ENCODE assay signal across 23 cellular contexts in genomic region chr22:46907578-46908215, GRCh38.
"Had no signal": no experiment of that assay in that cellular context is flagged by ENCODE, and none has a peak within 500 bp of the region (broad histone marks: within the 10 kb centered on the region; RNA-seq: fewer than 3 reads in every experiment).

No MANE protein-coding gene starts in this region.

- DNase-seq: activated CD4-positive, alpha-beta T cell treated with anti-CD3 and anti-CD28 coated beads, Interleukin-2, amount 10 ng/mL, durations not matched to agents 7 days and 5 days; activated CD4-positive, CD25-positive, alpha-beta regulatory T cell treated with anti-CD3 and anti-CD28 coated beads, Interleukin-2, amount 50 U/mL, for 72 hours; activated CD8-positive, alpha-beta T cell treated with anti-CD3 and anti-CD28 coated beads for 36 hours; activated effector memory CD4-positive, alpha-beta T cell treated with Interleukin-2 at 50 U/mL for 16 hours; activated naive CD4-positive, alpha-beta T cell treated with anti-CD3 and anti-CD28 coated beads for 36 hours; dermis blood vessel endothelial cell; effector memory CD4-positive, alpha-beta T cell; foreskin melanocyte; glutamatergic neuron; immature natural killer cell; left ventricle myocardium superior; mammary epithelial cell; midbrain; natural killer cell; right lobe of liver; small intestine; stimulated activated CD4-positive, alpha-beta T cell treated with anti-CD3 and anti-CD28 coated beads, Interleukin-15, amount 100 ng/mL, for 24 hours; stimulated activated naive CD4-positive, alpha-beta T cell treated with Interleukin-2 at 50 U/mL for 16 hours; upper lobe of left lung had no signal

- H3K36me3 Mint-ChIP-seq: natural killer cell had no signal

- H3K9me3 Mint-ChIP-seq: activated CD4-positive, alpha-beta T cell treated with anti-CD3 and anti-CD28 coated beads, Interleukin-2, amount 10 ng/mL, durations not matched to agents 7 days and 5 days; activated CD8-positive, alpha-beta T cell treated with anti-CD3 and anti-CD28 coated beads for 36 hours; activated naive CD4-positive, alpha-beta T cell treated with anti-CD3 and anti-CD28 coated beads for 36 hours; brain; natural killer cell; T-helper 2 cell treated with Interferon-gamma antibody and Interleukin-4, amounts not matched to agents 5 μg/mL and 100 μg/mL, for 36 hours had no signal

- H3K4me3 Mint-ChIP-seq: activated CD4-positive, alpha-beta T cell treated with anti-CD3 and anti-CD28 coated beads, Interleukin-2, amount 10 ng/mL, durations not matched to agents 7 days and 5 days; activated CD8-positive, alpha-beta T cell treated with anti-CD3 and anti-CD28 coated beads for 36 hours; activated naive CD4-positive, alpha-beta T cell treated with anti-CD3 and anti-CD28 coated beads for 36 hours; brain; immature natural killer cell; natural killer cell; T-helper 2 cell treated with Interferon-gamma antibody and Interleukin-4, amounts not matched to agents 5 μg/mL and 100 μg/mL, for 36 hours had no signal

- ATAC-seq: activated CD8-positive, alpha-beta T cell treated with anti-CD3 and anti-CD28 coated beads for 36 hours; esophagus mucosa; left ventricle myocardium superior; natural killer cell; right lobe of liver; SK-N-SH treated with all-trans-retinoic acid at 6 μM for 48 hours had no signal

- H3K27ac Mint-ChIP-seq: activated CD4-positive, alpha-beta T cell treated with anti-CD3 and anti-CD28 coated beads, Interleukin-2, amount 10 ng/mL, durations not matched to agents 7 days and 5 days; activated CD8-positive, alpha-beta T cell treated with anti-CD3 and anti-CD28 coated beads for 36 hours; activated naive CD4-positive, alpha-beta T cell treated with anti-CD3 and anti-CD28 coated beads for 36 hours; natural killer cell; T-helper 2 cell treated with Interferon-gamma antibody and Interleukin-4, amounts not matched to agents 5 μg/mL and 100 μg/mL, for 36 hours had no signal

- H3K27me3 Mint-ChIP-seq: activated CD4-positive, alpha-beta T cell treated with anti-CD3 and anti-CD28 coated beads, Interleukin-2, amount 10 ng/mL, durations not matched to agents 7 days and 5 days; activated CD8-positive, alpha-beta T cell treated with anti-CD3 and anti-CD28 coated beads for 36 hours had no signal

- H3K4me1 Mint-ChIP-seq: activated CD4-positive, alpha-beta T cell treated with anti-CD3 and anti-CD28 coated beads, Interleukin-2, amount 10 ng/mL, durations not matched to agents 7 days and 5 days had no signal
